24 cellular contexts compared by ENCODE assay signal in the genomic region with DNA sequence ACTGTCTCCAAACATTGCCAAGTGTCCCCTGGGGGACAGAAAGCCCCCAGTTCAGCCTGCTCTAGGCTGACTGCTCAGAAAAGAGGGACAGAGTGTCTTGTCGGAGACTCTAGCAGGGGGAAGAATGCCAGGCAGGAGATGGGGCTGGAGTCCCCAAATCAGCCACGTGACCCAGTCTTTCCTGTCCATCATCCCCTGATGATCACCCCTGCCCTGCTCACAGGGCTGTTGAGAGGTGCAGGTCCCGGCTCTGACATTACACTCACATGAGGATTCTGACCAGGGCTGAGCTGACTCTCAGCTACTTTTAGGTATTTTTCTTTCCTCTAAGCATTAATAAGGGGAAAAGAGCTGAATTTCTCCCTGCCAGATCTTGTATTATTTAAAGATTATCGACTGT.
A peak's percentile ranks its signal among the peaks of the same experiment; 100 is the strongest.
DNase-seq lines count a peak whose midpoint lies in the region; ATAC-seq, FAIRE-seq and TF ChIP-seq lines count a peak whose summit lies in the region.
"Had no signal": no experiment of that assay in that cellular context is flagged by ENCODE, and none has a peak within 500 bp of the region (broad histone marks: within the 10 kb centered on the region; RNA-seq: fewer than 3 reads in every experiment).

No MANE protein-coding gene starts in this region.

- H4K8ac ChIP-seq in neuronal stem cell (ENCODE audit: low read depth, low read length), result no peak overlapping the region

- no peak overlapping the region for H3K9ac ChIP-seq in neuronal stem cell (ENCODE audit: low read depth, low read length, poor library complexity)

- intact Hi-C loops in ascending aorta (cut with DNase I), result no loop called here

- H3K4ac ChIP-seq in neuronal stem cell (ENCODE audit: low read length), result no peak overlapping the region

- FAIRE-seq in HTR-8/SVneo (lab: Jason Lieb, UNC), result no peak
- FAIRE-seq: A549, D721Med had no signal

- H3K4me1 ChIP-seq in RWPE2 (ENCODE audit: insufficient read depth, poor library complexity, severe bottlenecking), result peaks cover 13% of the 10 kb centered on the region
- peaks cover 2 to 5% of the 10 kb centered on the region in 2 donors for H3K4me1 ChIP-seq in neuronal stem cell (ENCODE audit: control insufficient read depth in 2 of 2, insufficient read depth in 1 of 2, low read depth in 1 of 2, low read length in 2 of 2)
- no peaks in the 10 kb centered on the region for H3K4me1 ChIP-seq in ascending aorta
- H3K4me1 ChIP-seq: A549, Peyer's patch, SJSA1 had no signal

- no peak overlapping the region for H3K4me3 Mint-ChIP-seq in activated naive CD8-positive, alpha-beta T cell
- no peak overlapping the region for H3K4me3 Mint-ChIP-seq in activated naive CD8-positive, alpha-beta T cell treated with anti-CD3 and anti-CD28 coated beads for 36 hours
- H3K4me3 Mint-ChIP-seq: B cell, CD14-positive monocyte had no signal

- ATAC-seq in RWPE2 (ENCODE audit: low read depth) (no peak), HG03097 (IDR thresholded peaks at IDR 0.05; ENCODE audit: low FRiP score, unreplicated experiment) (no peak)
- ATAC-seq: Right ventricle myocardium inferior had no signal

- no peak overlapping the region for H3K27ac ChIP-seq in RWPE2 (ENCODE audit: poor library complexity, severe bottlenecking)
- no peak overlapping the region for H3K27ac ChIP-seq in neuronal stem cell (replicated peaks; ENCODE audit: low read length)
- H3K27ac ChIP-seq in ascending aorta, result no peak overlapping the region
- H3K27ac ChIP-seq: A549, Peyer's patch, SJSA1 had no signal

- H3K4me2 ChIP-seq in neuronal stem cell (ENCODE audit: insufficient read depth, low read length, poor library complexity, severe bottlenecking), result no peak overlapping the region
- H3K4me2 ChIP-seq: A549 had no signal

- DNase-seq in activated naive CD8-positive, alpha-beta T cell treated with anti-CD3 and anti-CD28 coated beads for 36 hours, result no peak
- DNase-seq in RWPE2 (ENCODE audit: low spot score), result peak; percentile 59
- DNase-seq in neuronal stem cell (ENCODE audit: low spot score), result no peak
- DNase-seq in ascending aorta (ENCODE audit: low spot score in 2 of 2), result no peak
- DNase-seq in HTR-8/SVneo (ENCODE audit: insufficient read length, low spot score), result no peak
- DNase-seq: DMS53, GDM1, GOT3, HCEC 1CT, IMR-90, Kasumi-1, NCI-H1694 treated with DMSO at 0.1 percent for 48 hours, NCI-H2081 treated with DMSO at 0.1 percent for 48 hours, NCI-H446, NCI-H526, Peyer's patch had no signal

- H4K91ac ChIP-seq in neuronal stem cell (ENCODE audit: low read depth, low read length, poor library complexity), result no peak overlapping the region

- H3K23ac ChIP-seq in neuronal stem cell (ENCODE audit: low read depth, low read length, poor library complexity), result peak overlapping the region; percentile 78

- H3K4me3 ChIP-seq in RWPE2 (ENCODE audit: severe bottlenecking), result no peak overlapping the region
- H3K4me3 ChIP-seq in neuronal stem cell (ENCODE audit: low read length in 2 of 2), result no peak overlapping the region
- no peak overlapping the region for H3K4me3 ChIP-seq in ascending aorta
- H3K4me3 ChIP-seq: A549, Peyer's patch, SJSA1 had no signal

- H3K27ac Mint-ChIP-seq in activated naive CD8-positive, alpha-beta T cell, result peak overlapping the region; percentile 46
- no peak overlapping the region for H3K27ac Mint-ChIP-seq in activated naive CD8-positive, alpha-beta T cell treated with anti-CD3 and anti-CD28 coated beads for 36 hours
- H3K27ac Mint-ChIP-seq: B cell had no signal

- H3K9me3 Mint-ChIP-seq in activated naive CD8-positive, alpha-beta T cell (ENCODE audit: low read depth), result no peaks in the 10 kb centered on the region
- H3K9me3 Mint-ChIP-seq in activated naive CD8-positive, alpha-beta T cell treated with anti-CD3 and anti-CD28 coated beads for 36 hours, result no peaks in the 10 kb centered on the region

- H3K36me3 Mint-ChIP-seq in activated naive CD8-positive, alpha-beta T cell, result no peaks in the 10 kb centered on the region
- no peaks in the 10 kb centered on the region for H3K36me3 Mint-ChIP-seq in activated naive CD8-positive, alpha-beta T cell treated with anti-CD3 and anti-CD28 coated beads for 36 hours

- H2BK120ac ChIP-seq in neuronal stem cell (ENCODE audit: low read depth, low read length), result no peak overlapping the region

- H2BK12ac ChIP-seq in neuronal stem cell (ENCODE audit: low read length), result no peak overlapping the region

- no peak overlapping the region for H2AFZ ChIP-seq in neuronal stem cell (ENCODE audit: low read length)

- WGBS in neuronal stem cell (ENCODE audit: extremely low coverage in 2 of 2, insufficient read length in 2 of 2, insufficient replicate concordance in 1 of 2), 2 donors, result no CpG with 5 or more reads among the region's 4 CpGs

- H2BK15ac ChIP-seq in neuronal stem cell (ENCODE audit: low read length), result no peak overlapping the region

- H2BK5ac ChIP-seq in neuronal stem cell (ENCODE audit: low read length), result peak overlapping the region; percentile 67

- no peaks in the 10 kb centered on the region for H3K27me3 Mint-ChIP-seq in activated naive CD8-positive, alpha-beta T cell
- no peaks in the 10 kb centered on the region for H3K27me3 Mint-ChIP-seq in activated naive CD8-positive, alpha-beta T cell treated with anti-CD3 and anti-CD28 coated beads for 36 hours
- H3K27me3 Mint-ChIP-seq: B cell had no signal

- H3K18ac ChIP-seq in neuronal stem cell (ENCODE audit: low read length), result no peak overlapping the region

- TF ChIP-seq CTCF in RWPE2 (IDR thresholded peaks at IDR 0.05; ENCODE audit: poor library complexity, severe bottlenecking) (no peak), ascending aorta (IDR thresholded peaks at IDR 0.05) (no peak)

- H3K79me1 ChIP-seq in neuronal stem cell (ENCODE audit: low read depth, low read length), result no peaks in the 10 kb centered on the region

- no peaks in the 10 kb centered on the region for H3K4me1 Mint-ChIP-seq in activated naive CD8-positive, alpha-beta T cell (ENCODE audit: low read depth)
- H3K4me1 Mint-ChIP-seq in activated naive CD8-positive, alpha-beta T cell treated with anti-CD3 and anti-CD28 coated beads for 36 hours, result no peaks in the 10 kb centered on the region
- H3K4me1 Mint-ChIP-seq: CD14-positive monocyte had no signal

- no peak overlapping the region for H3K14ac ChIP-seq in neuronal stem cell (ENCODE audit: low read length)

- no peaks in the 10 kb centered on the region for H3K9me3 ChIP-seq in RWPE2 (ENCODE audit: severe bottlenecking)
- H3K9me3 ChIP-seq in neuronal stem cell (replicated peaks in 1 of 2; ENCODE audit: control insufficient read depth in 2 of 2, insufficient read depth in 1 of 2, low read depth in 1 of 2, low read length in 2 of 2), result no peaks in the 10 kb centered on the region
- H3K9me3 ChIP-seq in ascending aorta, result no peaks in the 10 kb centered on the region
- H3K9me3 ChIP-seq: A549, Peyer's patch, SJSA1 had no signal

- H3K36me3 ChIP-seq in RWPE2 (ENCODE audit: low read depth) (peaks cover 67% of the 10 kb centered on the region), neuronal stem cell (replicated peaks in 1 of 2; ENCODE audit: control insufficient read depth in 2 of 2, insufficient read depth in 2 of 2, low read length in 2 of 2) (peaks cover 6 to 31% of the 10 kb centered on the region in 2 donors), ascending aorta (peaks cover 0 to 7% of the 10 kb centered on the region in 2 donors)
- H3K36me3 ChIP-seq: SJSA1 had no signal

- H2AK5ac ChIP-seq in neuronal stem cell (ENCODE audit: low read depth, low read length), result no peak overlapping the region

- H3K27me3 ChIP-seq in RWPE2 (ENCODE audit: insufficient read depth, poor library complexity, severe bottlenecking) (no peaks in the 10 kb centered on the region), neuronal stem cell (ENCODE audit: control insufficient read depth in 3 of 3, insufficient read depth in 3 of 3, low read depth in 1 of 3, low read length in 3 of 3) (no peaks in the 10 kb centered on the region), ascending aorta (no peaks in the 10 kb centered on the region)
- H3K27me3 ChIP-seq: Peyer's patch, SJSA1 had no signal
